In the genomic region with DNA sequence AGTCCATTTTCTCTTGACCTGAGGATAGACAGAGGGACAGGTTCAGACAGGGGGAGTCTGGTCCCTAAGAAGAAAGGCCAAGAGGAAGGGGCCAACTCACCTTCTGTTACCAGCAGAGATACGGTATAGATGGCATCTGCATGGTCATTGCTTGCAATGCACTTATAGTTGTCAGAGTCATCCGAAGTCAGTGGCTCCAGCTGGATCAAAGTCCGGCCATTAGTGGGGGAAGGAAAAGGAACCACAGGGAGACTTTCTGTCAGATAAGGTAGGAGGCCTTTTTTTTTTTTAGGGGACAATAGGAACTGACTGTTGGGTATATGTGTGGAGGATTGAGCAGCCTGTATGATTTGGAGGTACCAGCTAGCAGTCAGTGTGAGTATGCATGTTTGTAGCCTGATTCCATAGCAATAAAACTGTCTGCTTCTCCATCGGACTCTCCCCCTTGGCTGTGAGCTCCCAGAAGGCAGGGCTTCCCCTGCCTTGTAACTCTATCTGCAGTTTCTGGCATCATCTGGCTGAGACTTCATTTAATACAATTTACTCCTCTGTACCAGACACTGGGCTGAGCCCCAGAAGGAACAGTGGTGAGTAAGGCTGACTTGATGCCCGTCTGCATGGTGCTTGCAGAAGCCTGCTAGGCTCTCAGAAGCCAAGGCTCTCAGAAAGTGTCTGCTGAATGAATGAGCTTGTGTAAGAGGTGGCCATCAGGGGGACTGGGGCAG, we compare ENCODE assay signal across 9 cellular contexts. TPM values are rescaled to one million over a fixed set of nuclear protein-coding genes. Genes with fewer than 3 reads are reported as not detected.
DNase-seq lines count a peak whose midpoint lies in the region; ATAC-seq and TF ChIP-seq lines count a peak whose summit lies in the region.
"Had no signal": no experiment of that assay in that cellular context is flagged by ENCODE, and none has a peak within 500 bp of the region (broad histone marks: within the 10 kb centered on the region; RNA-seq: fewer than 3 reads in every experiment).

No MANE protein-coding gene starts in this region.

- no peaks in the 10 kb centered on the region for H3K9me3 Mint-ChIP-seq in endodermal cell

- H4K20me1 ChIP-seq in OCI-LY3 (ENCODE audit: insufficient read depth, low read length) = no peaks in the 10 kb centered on the region

- no peaks in the 10 kb centered on the region for H3K36me3 Mint-ChIP-seq in endodermal cell (ENCODE audit: low read depth)

- peaks cover 5% of the 10 kb centered on the region for H3K4me1 Mint-ChIP-seq in endodermal cell

- no peak overlapping the region for H3K4me3 ChIP-seq in OCI-LY3 (ENCODE audit: low read length)
- H3K4me3 ChIP-seq in endodermal cell (ENCODE audit: low read length) = peak overlapping the region; percentile 87

- no peak overlapping the region for H2AFZ ChIP-seq in OCI-LY3 (ENCODE audit: low read depth, low read length)

- ATAC-seq in activated CD4-positive, CD25-positive, alpha-beta regulatory T cell treated with anti-CD3 and anti-CD28 coated beads, Interleukin-2, amount 50 U/mL, for 24 hours = no peak

- H3K4me1 ChIP-seq in OCI-LY3 (ENCODE audit: low read length) = 0 out of 2 replicates have a peak, but pooled peaks cover 4% of the 10 kb centered on the region
- H3K4me1 ChIP-seq in endodermal cell (ENCODE audit: control insufficient read depth, insufficient read depth, low read length) = no peaks in the 10 kb centered on the region

- DNase-seq in EH (ENCODE audit: low read depth) (peak; percentile 25), endodermal cell (no peak), occipital lobe (lab: John Stamatoyannopoulos, UW) (peak; percentile 42), CD1c-positive myeloid dendritic cell (ENCODE audit: extremely low spot score) (no peak), NCI-H748 treated with DMSO at 0.1 percent for 48 hours (lab: John Stamatoyannopoulos, UW) (no peak), GM13977 (ENCODE audit: low spot score) (no peak)
- DNase-seq: NK-92 treated with Interleukin-12 subunit alpha and Interleukin-12 subunit beta, amount 100 ng/mL, for 24 hours had no signal

- peaks cover 51% of the 10 kb centered on the region for H3K27me3 Mint-ChIP-seq in endodermal cell (ENCODE audit: insufficient read depth)

- H3K9ac ChIP-seq in OCI-LY3 (ENCODE audit: low read length) (0 out of 2 replicates have a peak overlapping the region, but pooled peaks have one; percentile 68), endodermal cell (ENCODE audit: extremely low read depth, low read length, poor library complexity, severe bottlenecking) (no peak overlapping the region)

- 89% methylated on average over 4 to 5 of the region's 5 CpGs for WGBS in endodermal cell (ENCODE audit: insufficient coverage in 1 of 2, insufficient read length in 1 of 2), 2 experiments

- peak overlapping the region; percentile 96 for H3K4me2 ChIP-seq in OCI-LY3 (ENCODE audit: low read length)

- H3K27ac Mint-ChIP-seq in endodermal cell = no peak overlapping the region

- H3K27me3 ChIP-seq in OCI-LY3 (ENCODE audit: low read depth, low read length) (peaks cover 31% of the 10 kb centered on the region), endodermal cell (ENCODE audit: control insufficient read depth, insufficient read depth, low read length, poor library complexity, severe bottlenecking) (peaks cover 40% of the 10 kb centered on the region)

- H3K27ac ChIP-seq in OCI-LY3 (ENCODE audit: low read length) (no peak overlapping the region), endodermal cell (ENCODE audit: low read depth, low read length) (no peak overlapping the region)

- H3K36me3 ChIP-seq in OCI-LY3 (replicated peaks; ENCODE audit: low read depth, low read length) = no peaks in the 10 kb centered on the region
- H3K36me3 ChIP-seq in endodermal cell (ENCODE audit: control insufficient read depth, insufficient read depth, low read length) = no peaks in the 10 kb centered on the region

- H3K9me3 ChIP-seq in OCI-LY3 (ENCODE audit: insufficient read depth, low read length) = no peaks in the 10 kb centered on the region
- H3K9me3 ChIP-seq in endodermal cell (ENCODE audit: control insufficient read depth, low read length) = no peaks in the 10 kb centered on the region

- H3K79me2 ChIP-seq in OCI-LY3 (ENCODE audit: low read length) = no peaks in the 10 kb centered on the region

- TF ChIP-seq CTCF in OCI-LY3 (IDR thresholded peaks at IDR 0.05; ENCODE audit: low read depth, low read length) (no peak), endodermal cell (conservative IDR thresholded peaks at IDR 0.05) (no peak), GM13977 (IDR thresholded peaks at IDR 0.05; ENCODE audit: extremely low read depth, insufficient read depth, missing control alignments) (no peak)

- peak overlapping the region; percentile 76 for H3K4me3 Mint-ChIP-seq in endodermal cell

- in situ Hi-C loops in GM13977 (cut with MboI; ENCODE audit: low pct_unique_long_range_greater_than_20kb, low sequenced_read_pairs, unreplicated experiment) = no loop called here

RNA-seq across cellular contexts. Expression of a gene that starts 5.7 kb away (rescaled TPM):
- 1 to 10 TPM in 1 of 2 donors, under 1 TPM in 1; 0.22 to 1.6 TPM for total RNA-seq in endodermal cell
- not detected for polyA plus RNA-seq in endodermal cell (2013, experiment 1 of 2)
- polyA plus RNA-seq in endodermal cell (2013, experiment 2 of 2) = not detected
- 0.16 TPM for total RNA-seq in occipital lobe

RNA-seq across cellular contexts. Expression of a gene that starts 21.7 kb away (rescaled TPM):
- total RNA-seq in endodermal cell (1 to 10 TPM; 6.2 to 6.9 TPM), occipital lobe (6.9 TPM)
- 2.0 TPM for polyA plus RNA-seq in endodermal cell (2013, experiment 1 of 2)
- polyA plus RNA-seq in endodermal cell (2013, experiment 2 of 2) = 2.1 TPM

Comparison
In these comparisons a context has a peak if more than half of its experiments do, and no peak if none do; other contexts are left out.
1. DNase-seq: peak in EH (single experiment) and occipital lobe (single experiment); none in endodermal cell (single experiment), CD1c-positive myeloid dendritic cell (single experiment), NCI-H748 treated with DMSO at 0.1 percent for 48 hours (single experiment) and GM13977 (single experiment).